In genomic region chrX:77919370-77919769, GRCh38 we compare ENCODE assay signal across 19 cellular contexts. TPM values are rescaled to one million over a fixed set of nuclear protein-coding genes. Genes with fewer than 3 reads are reported as not detected.
"Had no signal": no experiment of that assay in that cellular context is flagged by ENCODE, and none has a peak within 500 bp of the region (broad histone marks: within the 10 kb centered on the region; RNA-seq: fewer than 3 reads in every experiment).

No MANE protein-coding gene starts in this region.

RNA-seq across cellular contexts. Expression of gene PGAM4, which starts 50.1 kb away (rescaled TPM):
- total RNA-seq: heart left ventricle, kidney epithelial cell, left ventricle myocardium inferior, lower leg skin, lung, mesothelial cell of epicardium, mononuclear cell, neural crest cell, occipital lobe, osteocyte, posterior vena cava, psoas muscle, sigmoid colon, spleen, subcutaneous adipose tissue, suprapubic skin, thoracic aorta, upper lobe of right lung had no signal
- polyA plus RNA-seq: sigmoid colon, small intestine, spleen had no signal
